Comparison of ENCODE assay signal across 19 cellular contexts in the genomic region with DNA sequence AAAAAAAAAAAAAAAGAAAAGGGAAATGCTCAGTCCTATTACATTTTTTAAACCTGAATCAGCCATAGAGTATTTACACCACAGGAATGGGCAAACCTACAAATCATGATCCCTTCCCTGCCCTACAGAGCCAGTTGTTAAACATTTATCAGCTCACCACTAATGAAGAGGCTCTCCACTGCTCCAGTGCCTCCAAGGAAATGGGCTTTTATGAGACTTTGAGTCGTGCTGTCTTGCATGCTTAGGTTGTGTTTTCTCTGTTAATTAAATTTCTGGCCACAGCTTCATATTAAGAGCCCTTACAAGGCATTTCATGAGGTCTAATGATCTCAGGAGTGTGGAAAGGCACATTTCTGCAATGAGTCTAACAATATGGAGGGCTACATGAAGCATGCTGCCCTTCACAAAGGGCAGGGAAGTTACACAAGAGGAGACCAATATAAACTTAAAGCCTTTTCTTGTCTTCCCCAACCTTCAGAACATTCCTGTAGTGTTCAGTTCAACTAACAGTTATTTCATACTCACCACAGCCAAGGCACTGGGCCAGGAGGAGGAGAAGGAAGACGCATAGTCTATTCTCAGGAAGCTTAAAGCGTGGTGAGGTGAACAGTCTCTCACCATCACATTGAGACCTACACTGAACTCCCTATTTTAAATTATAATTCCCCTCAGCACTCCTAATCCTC.
DNase-seq lines count a peak whose midpoint lies in the region; ATAC-seq, FAIRE-seq and TF ChIP-seq lines count a peak whose summit lies in the region.
"Had no signal": no experiment of that assay in that cellular context is flagged by ENCODE, and none has a peak within 500 bp of the region (broad histone marks: within the 10 kb centered on the region; RNA-seq: fewer than 3 reads in every experiment).

No MANE protein-coding gene starts in this region.

- no peak overlapping the region for H3K4me3 Mint-ChIP-seq in activated T-cell treated with anti-CD3 and anti-CD28 coated beads, Interleukin-2, amount 50 U/mL, for 4 hours
- H3K4me3 Mint-ChIP-seq: central memory CD8-positive, alpha-beta T cell had no signal

- no peak for ATAC-seq in HG02759 (IDR thresholded peaks at IDR 0.05; ENCODE audit: unreplicated experiment)
- ATAC-seq in activated T-cell treated with anti-CD3 and anti-CD28 coated beads, Interleukin-2, amount 50 U/mL, for 4 hours: no peak

- TF ChIP-seq CTCF in bronchial epithelial cell (IDR thresholded peaks at IDR 0.05; ENCODE audit: insufficient read depth, low read length, severe bottlenecking) (no peak), neutrophil (IDR thresholded peaks at IDR 0.05) (no peak)

- H3K9me3 Mint-ChIP-seq in activated T-cell treated with anti-CD3 and anti-CD28 coated beads, Interleukin-2, amount 50 U/mL, for 4 hours: no peaks in the 10 kb centered on the region
- H3K9me3 Mint-ChIP-seq: central memory CD8-positive, alpha-beta T cell had no signal

- H3K4me1 ChIP-seq in neutrophil (ENCODE audit: control insufficient read depth in 1 of 2, insufficient read depth in 1 of 2, low read depth in 1 of 2, low read length in 1 of 2): peaks cover 55 to 57% of the 10 kb centered on the region in 2 experiments

- no peaks in the 10 kb centered on the region for H3K27me3 ChIP-seq in bronchial epithelial cell (ENCODE audit: control insufficient read depth, insufficient read depth, low read length)
- no peaks in the 10 kb centered on the region for H3K27me3 ChIP-seq in neutrophil
- H3K27me3 ChIP-seq: testis had no signal

- peak overlapping the region; percentile 96 for H3K27ac ChIP-seq in neutrophil
- H3K27ac ChIP-seq: testis had no signal

- FAIRE-seq in bronchial epithelial cell (lab: Jason Lieb, UNC): no peak
- FAIRE-seq: TTC549 had no signal

- no peaks in the 10 kb centered on the region for H3K9me3 ChIP-seq in neutrophil
- H3K9me3 ChIP-seq: spleen, testis had no signal

- no peak overlapping the region for H3K4me3 ChIP-seq in bronchial epithelial cell (ENCODE audit: low read depth, low read length)
- peak overlapping the region in 1 of 2 experiments; percentile 20 for H3K4me3 ChIP-seq in neutrophil (ENCODE audit: low read depth in 1 of 2, low read length in 1 of 2)
- H3K4me3 ChIP-seq: spleen, testis had no signal

- no peaks in the 10 kb centered on the region for H3K36me3 ChIP-seq in bronchial epithelial cell (ENCODE audit: control insufficient read depth, insufficient read depth, low read length)
- no peaks in the 10 kb centered on the region for H3K36me3 ChIP-seq in neutrophil
- H3K36me3 ChIP-seq: spleen had no signal

- no peaks in the 10 kb centered on the region for H3K27me3 Mint-ChIP-seq in activated T-cell treated with anti-CD3 and anti-CD28 coated beads, Interleukin-2, amount 50 U/mL, for 4 hours (ENCODE audit: low read depth)

- H3K36me3 Mint-ChIP-seq in activated T-cell treated with anti-CD3 and anti-CD28 coated beads, Interleukin-2, amount 50 U/mL, for 4 hours (ENCODE audit: insufficient read depth): no peaks in the 10 kb centered on the region

- peak; percentile 26 for DNase-seq in GDM1 (lab: John Stamatoyannopoulos, UW)
- DNase-seq in M059J (ENCODE audit: low read depth): peak; percentile 88
- peak; percentile 38 for DNase-seq in bronchial epithelial cell (ENCODE audit: low read depth)
- DNase-seq in UCSD-AML1 (lab: John Stamatoyannopoulos, UW; ENCODE audit: unreplicated experiment): no peak
- DNase-seq in activated T-cell treated with anti-CD3 and anti-CD28 coated beads, Interleukin-2, amount 50 U/mL, for 4 hours: no peak
- no peak for DNase-seq in NCI-H2081 treated with DMSO at 0.1 percent for 48 hours (lab: John Stamatoyannopoulos, UW)
- DNase-seq: activated CD8-positive, alpha-beta memory T cell treated with anti-CD3 and anti-CD28 coated beads for 24 hours; activated naive CD4-positive, alpha-beta T cell; Calu3; erythroblast; NCI-H1930; NCI-H82; SHP77; spleen; testis had no signal

- peaks cover 8% of the 10 kb centered on the region for H3K4me1 Mint-ChIP-seq in activated T-cell treated with anti-CD3 and anti-CD28 coated beads, Interleukin-2, amount 50 U/mL, for 4 hours (ENCODE audit: low read depth)
- H3K4me1 Mint-ChIP-seq: central memory CD8-positive, alpha-beta T cell had no signal

Comparison
In these comparisons a context has a peak if more than half of its experiments do, and no peak if none do; other contexts are left out.
1. DNase-seq: peak in GDM1 (single experiment), M059J (single experiment) and bronchial epithelial cell (single experiment); none in UCSD-AML1 (single experiment), activated T-cell treated with anti-CD3 and anti-CD28 coated beads, Interleukin-2, amount 50 U/mL, for 4 hours (single experiment) and NCI-H2081 treated with DMSO at 0.1 percent for 48 hours (single experiment).